ENCODE assay signal across 9 cellular contexts in genomic region chr12:100127766-100128508, GRCh38. TPM values are rescaled to one million over a fixed set of nuclear protein-coding genes. Genes with fewer than 3 reads are reported as not detected.
DNase-seq lines count a peak whose midpoint lies in the region; ATAC-seq and TF ChIP-seq lines count a peak whose summit lies in the region.
"Had no signal": no experiment of that assay in that cellular context is flagged by ENCODE, and none has a peak within 500 bp of the region (broad histone marks: within the 10 kb centered on the region; RNA-seq: fewer than 3 reads in every experiment).

No MANE protein-coding gene starts in this region.

- peaks cover 57% of the 10 kb centered on the region for H3K4me1 ChIP-seq in adipocyte (ENCODE audit: control insufficient read depth, insufficient read depth, low read length)
- H3K4me1 ChIP-seq in left lung = peaks cover 15 to 34% of the 10 kb centered on the region in 2 donors

- peak; percentile 61 for ATAC-seq in left lung

- H3K4me3 ChIP-seq in AG04450 (ENCODE audit: low read depth, low read length) (no peak overlapping the region), adipocyte (ENCODE audit: low read length) (peak overlapping the region; percentile 68), left lung (no peak overlapping the region), dorsolateral prefrontal cortex (no peak overlapping the region)

- TF ChIP-seq CTCF in AG04450 (IDR thresholded peaks at IDR 0.05; ENCODE audit: low read depth, low read length) = no peak
- no peak for TF ChIP-seq CTCF in left lung (IDR thresholded peaks at IDR 0.05)
- no peak for TF ChIP-seq CTCF in dorsolateral prefrontal cortex (IDR thresholded peaks at IDR 0.05 in 54 of 56, conservative IDR thresholded peaks at IDR 0.05 in 2 of 56; ENCODE audit: low read depth in 1 of 56, partially characterized antibody in 56 of 56)

- POLR2A ChIA-PET in AG04450 (lab: Yijun Ruan, JAX) = interaction anchor here (0.7 kb wide), 1 partner anchor 44 kb away, joined by 3 read pairs; no protein-coding TSS in a partner anchor

- CTCF ChIA-PET in AG04450 (lab: Charles Lee) = interaction anchor here (0.6 to 2.3 kb wide), 3 partner anchors 11 to 138 kb away, joined by 3 to 20 read pairs (median 5); no protein-coding TSS in a partner anchor

- intact Hi-C loops in left lung (cut with DNase I) (no loop called here), dorsolateral prefrontal cortex (cut with DNase I) (no loop called here)

- peaks cover 9% of the 10 kb centered on the region for H3K9me3 ChIP-seq in AG04450 (ENCODE audit: control insufficient read depth, insufficient read depth, low read length)
- H3K9me3 ChIP-seq in adipocyte (ENCODE audit: control insufficient read depth, low read length) = no peaks in the 10 kb centered on the region
- no peaks in the 10 kb centered on the region for H3K9me3 ChIP-seq in left lung

- DNase-seq in AG04450 (ENCODE audit: low read depth, low spot score) = peak; percentile 38
- DNase-seq in HS-5 (ENCODE audit: low read depth) = peak; percentile 57
- DNase-seq in adipocyte (ENCODE audit: low read depth) = peak; percentile 87
- no peak for DNase-seq in left lung
- no peak for DNase-seq in DMS79 treated with DMSO at 0.1 percent for 48 hours (lab: John Stamatoyannopoulos, UW)
- no peak for DNase-seq in dorsolateral prefrontal cortex
- DNase-seq in COLO668 (lab: John Stamatoyannopoulos, UW; ENCODE audit: unreplicated experiment) = no peak
- DNase-seq in DMS153 (lab: John Stamatoyannopoulos, UW) = no peak
- DNase-seq: NCI-H2107 had no signal

- no peaks in the 10 kb centered on the region for H3K27me3 ChIP-seq in AG04450 (ENCODE audit: control insufficient read depth, insufficient read depth, low read length)
- no peaks in the 10 kb centered on the region for H3K27me3 ChIP-seq in adipocyte (replicated peaks; ENCODE audit: control insufficient read depth, insufficient read depth, low read length)
- H3K27me3 ChIP-seq in left lung = no peaks in the 10 kb centered on the region
- H3K27me3 ChIP-seq in dorsolateral prefrontal cortex = no peaks in the 10 kb centered on the region

- H3K27ac ChIP-seq in AG04450 (ENCODE audit: low read depth, low read length) (peak overlapping the region; percentile 47), left lung (peak overlapping the region; percentile 4 to 81), dorsolateral prefrontal cortex (peak overlapping the region in 10 of 59 donors; percentile 0 to 46 (median 28))

- no peaks in the 10 kb centered on the region for H3K36me3 ChIP-seq in adipocyte (ENCODE audit: control insufficient read depth, insufficient read depth, low read length, severe bottlenecking)
- H3K36me3 ChIP-seq in left lung = no peaks in the 10 kb centered on the region

- H3K9ac ChIP-seq in adipocyte (ENCODE audit: low read length) = peak overlapping the region; percentile 78

RNA-seq across cellular contexts. Expression of gene BLTP3B, which starts 14.7 kb away (rescaled TPM):
- polyA plus RNA-seq in AG04450 (2011; rRNA removed) = 21.2 and 28.9 TPM in 2 replicates
- 27.1 and 47.8 TPM in 2 replicates for polyA minus RNA-seq in AG04450 (2011; rRNA and poly(A)+ RNA removed)
- total RNA-seq in left lung (10 to 100 TPM; 26.9 to 33.0 TPM), dorsolateral prefrontal cortex (10 to 100 TPM; 39.2 to 87.7 (median 60.5) TPM)

Comparison
In these comparisons a context has a peak if more than half of its experiments do, and no peak if none do; other contexts are left out.
1. DNase-seq: peak in AG04450 (single experiment), HS-5 (single experiment) and adipocyte (single experiment); none in left lung (0 of 2), DMS79 treated with DMSO at 0.1 percent for 48 hours (single experiment), dorsolateral prefrontal cortex (0 of 10), COLO668 (single experiment) and DMS153 (single experiment).